1 cellular context compared by ENCODE assay signal in the genomic region with DNA sequence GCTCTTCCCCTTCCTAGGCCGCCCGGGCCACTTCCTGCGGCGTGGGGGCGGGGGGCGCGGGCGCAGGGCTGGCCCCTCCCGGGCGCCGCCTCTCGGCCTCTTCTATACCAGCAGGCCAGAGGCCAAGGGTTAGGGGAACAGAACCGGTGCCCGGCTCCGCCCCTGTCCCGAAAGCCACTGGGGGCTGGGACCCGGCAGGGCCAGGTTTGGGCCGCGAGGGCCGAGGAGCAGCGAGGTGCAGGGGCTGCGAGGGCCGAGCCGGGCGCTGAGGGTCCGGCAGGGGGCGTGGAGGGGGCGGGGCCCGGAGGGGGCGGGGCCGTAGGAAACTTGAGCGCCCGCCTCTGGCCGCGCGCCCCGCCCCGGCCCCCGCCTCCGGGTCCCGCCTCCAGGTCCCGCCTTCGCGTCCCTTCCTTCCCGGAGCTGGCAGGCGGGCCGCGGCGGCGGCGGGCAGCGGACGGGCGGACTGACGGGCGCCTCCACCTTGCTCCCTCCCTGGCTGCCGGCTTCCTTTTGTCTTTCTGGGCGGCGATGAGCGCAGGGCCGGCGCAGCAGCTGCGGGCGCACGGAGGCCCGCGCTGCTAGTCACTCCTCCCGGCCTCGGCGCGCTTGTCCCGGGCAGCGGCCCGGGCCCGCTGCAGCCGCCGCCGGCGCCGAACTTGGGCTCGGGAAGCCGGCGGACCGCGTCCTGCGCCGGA.
A peak's percentile ranks its signal among the peaks of the same experiment; 100 is the strongest.
TF ChIP-seq lines count a peak whose summit lies in the region.

A gene (plus strand): TSS at position 426 of the 695 bp plus-strand sequence. CDS start 116,854 bp downstream, outside the sequence.

TF ChIP-seq in K562, 482 proteins besides CTCF, POLR2A, EP300 and RAD21 (continued from another document and continues in another):
- TF ChIP-seq, protein P1, sequence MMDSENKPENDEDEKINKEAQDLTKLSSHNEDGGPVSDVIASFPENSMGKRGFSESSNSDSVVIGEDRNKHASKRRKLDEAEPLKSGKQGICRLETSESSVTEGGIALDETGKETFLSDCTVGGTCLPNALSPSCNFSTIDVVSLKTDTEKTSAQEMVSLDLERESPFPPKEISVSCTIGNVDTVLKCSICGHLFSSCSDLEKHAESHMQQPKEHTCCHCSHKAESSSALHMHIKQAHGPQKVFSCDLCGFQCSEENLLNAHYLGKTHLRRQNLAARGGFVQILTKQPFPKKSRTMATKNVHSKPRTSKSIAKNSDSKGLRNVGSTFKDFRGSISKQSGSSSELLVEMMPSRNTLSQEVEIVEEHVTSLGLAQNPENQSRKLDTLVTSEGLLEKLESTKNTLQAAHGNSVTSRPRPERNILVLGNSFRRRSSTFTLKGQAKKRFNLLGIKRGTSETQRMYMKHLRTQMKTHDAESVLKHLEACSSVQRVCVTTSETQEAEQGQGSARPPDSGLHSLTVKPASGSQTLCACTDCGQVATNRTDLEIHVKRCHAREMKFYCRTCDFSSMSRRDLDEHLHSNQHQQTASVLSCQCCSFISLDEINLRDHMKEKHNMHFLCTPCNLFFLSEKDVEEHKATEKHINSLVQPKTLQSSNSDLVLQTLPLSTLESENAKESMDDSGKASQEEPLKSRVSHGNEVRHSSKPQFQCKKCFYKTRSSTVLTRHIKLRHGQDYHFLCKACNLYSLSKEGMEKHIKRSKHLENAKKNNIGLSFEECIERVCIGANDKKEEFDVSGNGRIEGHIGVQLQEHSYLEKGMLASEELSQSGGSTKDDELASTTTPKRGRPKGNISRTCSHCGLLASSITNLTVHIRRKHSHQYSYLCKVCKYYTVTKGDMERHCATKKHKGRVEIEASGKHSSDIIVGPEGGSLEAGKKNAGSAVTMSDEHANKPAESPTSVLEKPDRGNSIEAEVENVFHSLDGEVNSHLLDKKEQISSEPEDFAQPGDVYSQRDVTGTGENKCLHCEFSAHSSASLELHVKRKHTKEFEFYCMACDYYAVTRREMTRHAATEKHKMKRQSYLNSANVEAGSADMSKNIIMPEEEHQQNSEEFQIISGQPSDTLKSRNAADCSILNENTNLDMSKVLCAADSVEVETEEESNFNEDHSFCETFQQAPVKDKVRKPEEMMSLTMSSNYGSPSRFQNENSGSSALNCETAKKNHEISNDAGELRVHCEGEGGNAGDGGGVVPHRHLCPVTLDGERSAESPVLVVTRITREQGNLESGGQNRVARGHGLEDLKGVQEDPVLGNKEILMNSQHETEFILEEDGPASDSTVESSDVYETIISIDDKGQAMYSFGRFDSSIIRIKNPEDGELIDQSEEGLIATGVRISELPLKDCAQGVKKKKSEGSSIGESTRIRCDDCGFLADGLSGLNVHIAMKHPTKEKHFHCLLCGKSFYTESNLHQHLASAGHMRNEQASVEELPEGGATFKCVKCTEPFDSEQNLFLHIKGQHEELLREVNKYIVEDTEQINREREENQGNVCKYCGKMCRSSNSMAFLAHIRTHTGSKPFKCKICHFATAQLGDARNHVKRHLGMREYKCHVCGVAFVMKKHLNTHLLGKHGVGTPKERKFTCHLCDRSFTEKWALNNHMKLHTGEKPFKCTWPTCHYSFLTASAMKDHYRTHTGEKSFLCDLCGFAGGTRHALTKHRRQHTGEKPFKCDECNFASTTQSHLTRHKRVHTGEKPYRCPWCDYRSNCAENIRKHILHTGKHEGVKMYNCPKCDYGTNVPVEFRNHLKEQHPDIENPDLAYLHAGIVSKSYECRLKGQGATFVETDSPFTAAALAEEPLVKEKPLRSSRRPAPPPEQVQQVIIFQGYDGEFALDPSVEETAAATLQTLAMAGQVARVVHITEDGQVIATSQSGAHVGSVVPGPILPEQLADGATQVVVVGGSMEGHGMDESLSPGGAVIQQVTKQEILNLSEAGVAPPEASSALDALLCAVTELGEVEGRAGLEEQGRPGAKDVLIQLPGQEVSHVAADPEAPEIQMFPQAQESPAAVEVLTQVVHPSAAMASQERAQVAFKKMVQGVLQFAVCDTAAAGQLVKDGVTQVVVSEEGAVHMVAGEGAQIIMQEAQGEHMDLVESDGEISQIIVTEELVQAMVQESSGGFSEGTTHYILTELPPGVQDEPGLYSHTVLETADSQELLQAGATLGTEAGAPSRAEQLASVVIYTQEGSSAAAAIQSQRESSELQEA (IDR thresholded peaks at IDR 0.05; ENCODE audit: low read depth) = no peak
- no peak for TF ChIP-seq SRSF9 (IDR thresholded peaks at IDR 0.05; ENCODE audit: borderline replicate concordance, low read depth, low read length)
- TF ChIP-seq CBFB (CRISPR knock-in tag; IDR thresholded peaks at IDR 0.05) = no peak
- no peak for TF ChIP-seq KAT2B (IDR thresholded peaks at IDR 0.05; ENCODE audit: low read depth, low read length)
- TF ChIP-seq, protein P2, sequence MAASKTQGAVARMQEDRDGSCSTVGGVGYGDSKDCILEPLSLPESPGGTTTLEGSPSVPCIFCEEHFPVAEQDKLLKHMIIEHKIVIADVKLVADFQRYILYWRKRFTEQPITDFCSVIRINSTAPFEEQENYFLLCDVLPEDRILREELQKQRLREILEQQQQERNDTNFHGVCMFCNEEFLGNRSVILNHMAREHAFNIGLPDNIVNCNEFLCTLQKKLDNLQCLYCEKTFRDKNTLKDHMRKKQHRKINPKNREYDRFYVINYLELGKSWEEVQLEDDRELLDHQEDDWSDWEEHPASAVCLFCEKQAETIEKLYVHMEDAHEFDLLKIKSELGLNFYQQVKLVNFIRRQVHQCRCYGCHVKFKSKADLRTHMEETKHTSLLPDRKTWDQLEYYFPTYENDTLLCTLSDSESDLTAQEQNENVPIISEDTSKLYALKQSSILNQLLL (CRISPR knock-in tag; IDR thresholded peaks at IDR 0.05; ENCODE audit: borderline replicate concordance) = no peak
- TF ChIP-seq NCOA4 (IDR thresholded peaks at IDR 0.05; ENCODE audit: partially characterized antibody) = no peak
- no peak for TF ChIP-seq SIRT6 (IDR thresholded peaks at IDR 0.05; ENCODE audit: low read depth, low read length)
- TF ChIP-seq, protein P3, sequence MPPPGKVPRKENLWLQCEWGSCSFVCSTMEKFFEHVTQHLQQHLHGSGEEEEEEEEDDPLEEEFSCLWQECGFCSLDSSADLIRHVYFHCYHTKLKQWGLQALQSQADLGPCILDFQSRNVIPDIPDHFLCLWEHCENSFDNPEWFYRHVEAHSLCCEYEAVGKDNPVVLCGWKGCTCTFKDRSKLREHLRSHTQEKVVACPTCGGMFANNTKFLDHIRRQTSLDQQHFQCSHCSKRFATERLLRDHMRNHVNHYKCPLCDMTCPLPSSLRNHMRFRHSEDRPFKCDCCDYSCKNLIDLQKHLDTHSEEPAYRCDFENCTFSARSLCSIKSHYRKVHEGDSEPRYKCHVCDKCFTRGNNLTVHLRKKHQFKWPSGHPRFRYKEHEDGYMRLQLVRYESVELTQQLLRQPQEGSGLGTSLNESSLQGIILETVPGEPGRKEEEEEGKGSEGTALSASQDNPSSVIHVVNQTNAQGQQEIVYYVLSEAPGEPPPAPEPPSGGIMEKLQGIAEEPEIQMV (tag; conservative IDR thresholded peaks at IDR 0.05; ENCODE audit: low read depth) = no peak
- TF ChIP-seq DIDO1 (tag; IDR thresholded peaks at IDR 0.05; ENCODE audit: low read depth) = no peak
- 0 out of 2 replicates have a peak, but pooled peaks have one; percentile 25 for TF ChIP-seq XRCC5 (IDR thresholded peaks at IDR 0.05; ENCODE audit: low read depth, low read length)
- TF ChIP-seq, protein P4, sequence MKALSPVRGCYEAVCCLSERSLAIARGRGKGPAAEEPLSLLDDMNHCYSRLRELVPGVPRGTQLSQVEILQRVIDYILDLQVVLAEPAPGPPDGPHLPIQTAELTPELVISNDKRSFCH (CRISPR knock-in tag; IDR thresholded peaks at IDR 0.05) = no peak
- TF ChIP-seq, protein P4 (tag; IDR thresholded peaks at IDR 0.05) = no peak
- TF ChIP-seq, protein P5, sequence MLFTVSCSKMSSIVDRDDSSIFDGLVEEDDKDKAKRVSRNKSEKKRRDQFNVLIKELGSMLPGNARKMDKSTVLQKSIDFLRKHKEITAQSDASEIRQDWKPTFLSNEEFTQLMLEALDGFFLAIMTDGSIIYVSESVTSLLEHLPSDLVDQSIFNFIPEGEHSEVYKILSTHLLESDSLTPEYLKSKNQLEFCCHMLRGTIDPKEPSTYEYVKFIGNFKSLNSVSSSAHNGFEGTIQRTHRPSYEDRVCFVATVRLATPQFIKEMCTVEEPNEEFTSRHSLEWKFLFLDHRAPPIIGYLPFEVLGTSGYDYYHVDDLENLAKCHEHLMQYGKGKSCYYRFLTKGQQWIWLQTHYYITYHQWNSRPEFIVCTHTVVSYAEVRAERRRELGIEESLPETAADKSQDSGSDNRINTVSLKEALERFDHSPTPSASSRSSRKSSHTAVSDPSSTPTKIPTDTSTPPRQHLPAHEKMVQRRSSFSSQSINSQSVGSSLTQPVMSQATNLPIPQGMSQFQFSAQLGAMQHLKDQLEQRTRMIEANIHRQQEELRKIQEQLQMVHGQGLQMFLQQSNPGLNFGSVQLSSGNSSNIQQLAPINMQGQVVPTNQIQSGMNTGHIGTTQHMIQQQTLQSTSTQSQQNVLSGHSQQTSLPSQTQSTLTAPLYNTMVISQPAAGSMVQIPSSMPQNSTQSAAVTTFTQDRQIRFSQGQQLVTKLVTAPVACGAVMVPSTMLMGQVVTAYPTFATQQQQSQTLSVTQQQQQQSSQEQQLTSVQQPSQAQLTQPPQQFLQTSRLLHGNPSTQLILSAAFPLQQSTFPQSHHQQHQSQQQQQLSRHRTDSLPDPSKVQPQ (CRISPR knock-in tag; IDR thresholded peaks at IDR 0.05; ENCODE audit: borderline replicate concordance) = no peak
- TF ChIP-seq PHF20 (IDR thresholded peaks at IDR 0.05; ENCODE audit: partially characterized antibody) = no peak
- no peak for TF ChIP-seq SMARCA5 (IDR thresholded peaks at IDR 0.05)
- TF ChIP-seq KAT7 (CRISPR knock-in tag; IDR thresholded peaks at IDR 0.05; ENCODE audit: borderline replicate concordance) = no peak; the same call in 1 of the 2 replicates
- TF ChIP-seq, protein P6, sequence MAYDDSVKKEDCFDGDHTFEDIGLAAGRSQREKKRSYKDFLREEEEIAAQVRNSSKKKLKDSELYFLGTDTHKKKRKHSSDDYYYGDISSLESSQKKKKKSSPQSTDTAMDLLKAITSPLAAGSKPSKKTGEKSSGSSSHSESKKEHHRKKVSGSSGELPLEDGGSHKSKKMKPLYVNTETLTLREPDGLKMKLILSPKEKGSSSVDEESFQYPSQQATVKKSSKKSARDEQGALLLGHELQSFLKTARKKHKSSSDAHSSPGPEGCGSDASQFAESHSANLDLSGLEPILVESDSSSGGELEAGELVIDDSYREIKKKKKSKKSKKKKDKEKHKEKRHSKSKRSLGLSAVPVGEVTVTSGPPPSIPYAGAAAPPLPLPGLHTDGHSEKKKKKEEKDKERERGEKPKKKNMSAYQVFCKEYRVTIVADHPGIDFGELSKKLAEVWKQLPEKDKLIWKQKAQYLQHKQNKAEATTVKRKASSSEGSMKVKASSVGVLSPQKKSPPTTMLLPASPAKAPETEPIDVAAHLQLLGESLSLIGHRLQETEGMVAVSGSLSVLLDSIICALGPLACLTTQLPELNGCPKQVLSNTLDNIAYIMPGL (CRISPR knock-in tag; IDR thresholded peaks at IDR 0.05) = no peak
- TF ChIP-seq MAFK (IDR thresholded peaks at IDR 0.05; ENCODE audit: low read length) = no peak
- no peak for TF ChIP-seq SRSF1 (IDR thresholded peaks at IDR 0.05; ENCODE audit: low read depth, low read length)
- TF ChIP-seq, protein P7, sequence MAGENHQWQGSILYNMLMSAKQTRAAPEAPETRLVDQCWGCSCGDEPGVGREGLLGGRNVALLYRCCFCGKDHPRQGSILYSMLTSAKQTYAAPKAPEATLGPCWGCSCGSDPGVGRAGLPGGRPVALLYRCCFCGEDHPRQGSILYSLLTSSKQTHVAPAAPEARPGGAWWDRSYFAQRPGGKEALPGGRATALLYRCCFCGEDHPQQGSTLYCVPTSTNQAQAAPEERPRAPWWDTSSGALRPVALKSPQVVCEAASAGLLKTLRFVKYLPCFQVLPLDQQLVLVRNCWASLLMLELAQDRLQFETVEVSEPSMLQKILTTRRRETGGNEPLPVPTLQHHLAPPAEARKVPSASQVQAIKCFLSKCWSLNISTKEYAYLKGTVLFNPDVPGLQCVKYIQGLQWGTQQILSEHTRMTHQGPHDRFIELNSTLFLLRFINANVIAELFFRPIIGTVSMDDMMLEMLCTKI (IDR thresholded peaks at IDR 0.05; ENCODE audit: partially characterized antibody) = no peak
- TF ChIP-seq, protein P8, sequence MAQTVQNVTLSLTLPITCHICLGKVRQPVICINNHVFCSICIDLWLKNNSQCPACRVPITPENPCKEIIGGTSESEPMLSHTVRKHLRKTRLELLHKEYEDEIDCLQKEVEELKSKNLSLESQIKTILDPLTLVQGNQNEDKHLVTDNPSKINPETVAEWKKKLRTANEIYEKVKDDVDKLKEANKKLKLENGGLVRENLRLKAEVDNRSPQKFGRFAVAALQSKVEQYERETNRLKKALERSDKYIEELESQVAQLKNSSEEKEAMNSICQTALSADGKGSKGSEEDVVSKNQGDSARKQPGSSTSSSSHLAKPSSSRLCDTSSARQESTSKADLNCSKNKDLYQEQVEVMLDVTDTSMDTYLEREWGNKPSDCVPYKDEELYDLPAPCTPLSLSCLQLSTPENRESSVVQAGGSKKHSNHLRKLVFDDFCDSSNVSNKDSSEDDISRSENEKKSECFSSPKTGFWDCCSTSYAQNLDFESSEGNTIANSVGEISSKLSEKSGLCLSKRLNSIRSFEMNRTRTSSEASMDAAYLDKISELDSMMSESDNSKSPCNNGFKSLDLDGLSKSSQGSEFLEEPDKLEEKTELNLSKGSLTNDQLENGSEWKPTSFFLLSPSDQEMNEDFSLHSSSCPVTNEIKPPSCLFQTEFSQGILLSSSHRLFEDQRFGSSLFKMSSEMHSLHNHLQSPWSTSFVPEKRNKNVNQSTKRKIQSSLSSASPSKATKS (CRISPR knock-in tag; IDR thresholded peaks at IDR 0.05) = no peak
- TF ChIP-seq ELF4 (CRISPR knock-in tag; IDR thresholded peaks at IDR 0.05) = no peak
- TF ChIP-seq PPARD (CRISPR knock-in tag; IDR thresholded peaks at IDR 0.05) = no peak
- TF ChIP-seq, protein P9, sequence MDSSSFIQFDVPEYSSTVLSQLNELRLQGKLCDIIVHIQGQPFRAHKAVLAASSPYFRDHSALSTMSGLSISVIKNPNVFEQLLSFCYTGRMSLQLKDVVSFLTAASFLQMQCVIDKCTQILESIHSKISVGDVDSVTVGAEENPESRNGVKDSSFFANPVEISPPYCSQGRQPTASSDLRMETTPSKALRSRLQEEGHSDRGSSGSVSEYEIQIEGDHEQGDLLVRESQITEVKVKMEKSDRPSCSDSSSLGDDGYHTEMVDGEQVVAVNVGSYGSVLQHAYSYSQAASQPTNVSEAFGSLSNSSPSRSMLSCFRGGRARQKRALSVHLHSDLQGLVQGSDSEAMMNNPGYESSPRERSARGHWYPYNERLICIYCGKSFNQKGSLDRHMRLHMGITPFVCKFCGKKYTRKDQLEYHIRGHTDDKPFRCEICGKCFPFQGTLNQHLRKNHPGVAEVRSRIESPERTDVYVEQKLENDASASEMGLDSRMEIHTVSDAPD (CRISPR knock-in tag; IDR thresholded peaks at IDR 0.05) = no peak
- TF ChIP-seq, protein P10, sequence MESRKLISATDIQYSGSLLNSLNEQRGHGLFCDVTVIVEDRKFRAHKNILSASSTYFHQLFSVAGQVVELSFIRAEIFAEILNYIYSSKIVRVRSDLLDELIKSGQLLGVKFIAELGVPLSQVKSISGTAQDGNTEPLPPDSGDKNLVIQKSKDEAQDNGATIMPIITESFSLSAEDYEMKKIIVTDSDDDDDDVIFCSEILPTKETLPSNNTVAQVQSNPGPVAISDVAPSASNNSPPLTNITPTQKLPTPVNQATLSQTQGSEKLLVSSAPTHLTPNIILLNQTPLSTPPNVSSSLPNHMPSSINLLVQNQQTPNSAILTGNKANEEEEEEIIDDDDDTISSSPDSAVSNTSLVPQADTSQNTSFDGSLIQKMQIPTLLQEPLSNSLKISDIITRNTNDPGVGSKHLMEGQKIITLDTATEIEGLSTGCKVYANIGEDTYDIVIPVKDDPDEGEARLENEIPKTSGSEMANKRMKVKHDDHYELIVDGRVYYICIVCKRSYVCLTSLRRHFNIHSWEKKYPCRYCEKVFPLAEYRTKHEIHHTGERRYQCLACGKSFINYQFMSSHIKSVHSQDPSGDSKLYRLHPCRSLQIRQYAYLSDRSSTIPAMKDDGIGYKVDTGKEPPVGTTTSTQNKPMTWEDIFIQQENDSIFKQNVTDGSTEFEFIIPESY (CRISPR knock-in tag; IDR thresholded peaks at IDR 0.05) = no peak
- TF ChIP-seq RBM39 (optimal IDR thresholded peaks at IDR 0.05; ENCODE audit: low read depth, low read length) = no peak
